In the genomic region with DNA sequence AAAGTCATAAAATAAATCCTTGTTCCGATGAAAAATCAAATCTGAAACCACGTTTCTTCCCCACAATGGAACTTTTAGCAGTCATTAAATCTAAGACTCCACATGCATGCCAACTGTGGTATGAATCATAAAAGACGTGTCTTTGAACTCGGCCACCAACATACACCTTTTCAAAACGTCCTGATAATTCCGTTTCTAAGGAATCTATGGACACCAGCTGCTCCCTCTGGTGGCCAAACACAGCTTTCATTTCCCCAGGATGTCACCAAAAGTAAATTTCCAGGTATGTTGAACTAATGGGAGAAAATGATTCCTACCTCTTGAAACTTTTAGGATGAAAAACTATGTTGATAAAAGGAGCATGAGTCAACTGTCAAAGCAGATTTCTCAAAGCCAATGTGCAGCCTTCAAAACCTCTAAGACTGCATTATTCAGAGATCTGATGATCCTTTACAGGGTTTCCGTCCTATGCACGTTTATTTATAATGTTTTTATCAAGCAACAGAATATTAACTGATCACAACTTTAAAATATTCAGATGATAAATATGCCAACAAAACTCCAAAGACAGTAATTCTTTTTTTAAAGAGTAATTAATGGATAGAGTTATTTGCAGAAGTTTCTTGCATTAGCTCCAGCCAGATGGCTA, we compare ENCODE assay signal across 8 cellular contexts.
DNase-seq lines count a peak whose midpoint lies in the region; ATAC-seq and TF ChIP-seq lines count a peak whose summit lies in the region.

No MANE protein-coding gene starts in this region.

- no peak overlapping the region for H3K27ac ChIP-seq in coronary artery

- DNase-seq in NCI-H526 (lab: John Stamatoyannopoulos, UW) (peak; percentile 6 to 70), NCI-H526 treated with DMSO at 0.1 percent for 48 hours (lab: John Stamatoyannopoulos, UW) (no peak), NCI-H2107 (lab: John Stamatoyannopoulos, UW) (peak; percentile 22), coronary artery (ENCODE audit: low spot score) (no peak), mucosa of gallbladder (ENCODE audit: low spot score) (peak; percentile 41), middle frontal gyrus (ENCODE audit: extremely low spot score, low spot score) (no peak)

- TF ChIP-seq CTCF in coronary artery (IDR thresholded peaks at IDR 0.05): peak; percentile 41

- H3K4me3 ChIP-seq in coronary artery: no peak overlapping the region

- ATAC-seq in GM18873 (IDR thresholded peaks at IDR 0.05; ENCODE audit: low FRiP score, unreplicated experiment) (no peak), GM21576 (IDR thresholded peaks at IDR 0.05; ENCODE audit: unreplicated experiment) (no peak)

Comparison
In these comparisons a context has a peak if more than half of its experiments do, and no peak if none do; other contexts are left out.
1. DNase-seq: peak in NCI-H526 (2 of 2), NCI-H2107 (single experiment) and mucosa of gallbladder (single experiment); none in NCI-H526 treated with DMSO at 0.1 percent for 48 hours (single experiment), coronary artery (single experiment) and middle frontal gyrus (single experiment).